In genomic region chr1:162562452-162562828, GRCh38 we compare ENCODE assay signal across 8 cellular contexts. TPM values are rescaled to one million over a fixed set of nuclear protein-coding genes. Genes with fewer than 3 reads are reported as not detected.
DNase-seq lines count a peak whose midpoint lies in the region; ATAC-seq and TF ChIP-seq lines count a peak whose summit lies in the region.

No MANE protein-coding gene starts in this region.

- no peaks in the 10 kb centered on the region for H3K27me3 ChIP-seq in cardiac muscle cell
- H3K27me3 ChIP-seq in PC-9 (ENCODE audit: insufficient read depth, low read depth) = no peaks in the 10 kb centered on the region
- no peaks in the 10 kb centered on the region for H3K27me3 ChIP-seq in dorsolateral prefrontal cortex

- peak overlapping the region; percentile 65 for H3K4me3 ChIP-seq in cardiac muscle cell
- peak overlapping the region; percentile 70 for H3K4me3 ChIP-seq in PC-9
- H3K4me3 ChIP-seq in dorsolateral prefrontal cortex = peak overlapping the region; percentile 52 to 100 (median 90)

- H2AFZ ChIP-seq in PC-9 = peak overlapping the region; percentile 88; the same call in 1 of the 2 replicates

- TF ChIP-seq CTCF in cardiac muscle cell (IDR thresholded peaks at IDR 0.05; ENCODE audit: low read depth, low read length) (no peak), PC-9 (conservative IDR thresholded peaks at IDR 0.05) (no peak), dorsolateral prefrontal cortex (IDR thresholded peaks at IDR 0.05 in 54 of 56, conservative IDR thresholded peaks at IDR 0.05 in 2 of 56; ENCODE audit: low read depth in 1 of 56, partially characterized antibody in 56 of 56) (no peak)

- 0 out of 2 replicates have a peak, but pooled peaks cover 10% of the 10 kb centered on the region for H4K20me1 ChIP-seq in PC-9 (ENCODE audit: insufficient read depth)

- H3K79me2 ChIP-seq in PC-9 (ENCODE audit: low read depth) = peaks cover 42% of the 10 kb centered on the region

- POLR2A ChIA-PET in PC-9 (lab: Charles Lee; ENCODE audit: unreplicated experiment) = interaction anchor here (0.7 kb wide), 1 partner anchor 213 kb away, joined by 3 read pairs; no protein-coding TSS in a partner anchor

- no peaks in the 10 kb centered on the region for H3K9me3 Mint-ChIP-seq in natural killer cell treated with Interleukin-12 subunit alpha and Interleukin-12 subunit beta and Interleukin-15 and Interleukin-18, amount 100 ng/mL, for 72 hours

- H3K9me3 ChIP-seq in cardiac muscle cell (ENCODE audit: low read depth) (no peaks in the 10 kb centered on the region), PC-9 (ENCODE audit: insufficient read depth, low read depth) (no peaks in the 10 kb centered on the region)

- no peaks in the 10 kb centered on the region for H3K27me3 Mint-ChIP-seq in natural killer cell treated with Interleukin-12 subunit alpha and Interleukin-12 subunit beta and Interleukin-15 and Interleukin-18, amount 100 ng/mL, for 72 hours

- intact Hi-C loops in Right ventricle myocardium inferior (cut with DNase I) (no loop called here), PC-9 (cut with micrococcal nuclease; ENCODE audit: unreplicated experiment) (loop anchor here (5.0 kb wide), 1 partner anchor 35 kb away; no protein-coding TSS in a partner anchor), dorsolateral prefrontal cortex (cut with DNase I) (loop anchor here in 1 of 2 donors (5.0 kb wide), 1 partner anchor 65 kb away; the partner anchor contains the start of gene UHMK1)

- H3K27ac ChIP-seq in cardiac muscle cell (no peak overlapping the region), PC-9 (peak overlapping the region; percentile 54; the same call in 1 of the 2 replicates), dorsolateral prefrontal cortex (peak overlapping the region in 35 of 59 donors; percentile 21 to 98 (median 94))

- H3K27ac Mint-ChIP-seq in natural killer cell treated with Interleukin-12 subunit alpha and Interleukin-12 subunit beta and Interleukin-15 and Interleukin-18, amount 100 ng/mL, for 72 hours = peak overlapping the region; percentile 63 to 88

- CTCF ChIA-PET in PC-9 (lab: Charles Lee) = no interaction called here

- H3K36me3 Mint-ChIP-seq in natural killer cell treated with Interleukin-12 subunit alpha and Interleukin-12 subunit beta and Interleukin-15 and Interleukin-18, amount 100 ng/mL, for 72 hours = peaks cover 11% of the 10 kb centered on the region

- H3K4me1 ChIP-seq in cardiac muscle cell (ENCODE audit: low read depth) = peaks cover 10% of the 10 kb centered on the region
- peaks cover 17% of the 10 kb centered on the region for H3K4me1 ChIP-seq in PC-9 (replicated peaks; ENCODE audit: insufficient read depth)

- H3K36me3 ChIP-seq in cardiac muscle cell (peaks cover 6% of the 10 kb centered on the region), PC-9 (ENCODE audit: low read depth) (0 out of 2 replicates have a peak, but pooled peaks cover 9% of the 10 kb centered on the region)

- H3K4me2 ChIP-seq in PC-9 = peak overlapping the region; percentile 91

- 0 out of 2 replicates have a peak, but pooled peaks cover 4% of the 10 kb centered on the region for H3K9me2 ChIP-seq in PC-9 (ENCODE audit: insufficient read depth)

- no peak for ATAC-seq in Right ventricle myocardium inferior
- ATAC-seq in natural killer cell treated with Interleukin-12 subunit alpha and Interleukin-12 subunit beta and Interleukin-15 and Interleukin-18, amount 100 ng/mL, for 72 hours = no peak
- ATAC-seq in HG03039 (IDR thresholded peaks at IDR 0.05; ENCODE audit: unreplicated experiment) = no peak

- H3F3A ChIP-seq in PC-9 (ENCODE audit: insufficient read depth, low read depth) = no peaks in the 10 kb centered on the region

- peaks cover 33 to 54% of the 10 kb centered on the region in 2 donors for H3K4me1 Mint-ChIP-seq in natural killer cell treated with Interleukin-12 subunit alpha and Interleukin-12 subunit beta and Interleukin-15 and Interleukin-18, amount 100 ng/mL, for 72 hours (ENCODE audit: low read depth in 2 of 2)

- TSS peak; percentile 50 for BruUV-seq in PC-9 (replicated peaks; lab: Mats Ljungman, UMichigan)

- DNase-seq in cardiac muscle cell (ENCODE audit: low read depth in 1 of 2, low spot score in 1 of 2) (peak in 1 of 2 donors; percentile 72), Right ventricle myocardium inferior (ENCODE audit: missing footprints) (no peak), PC-9 (peak in 1 of 2 experiments; percentile 44), dorsolateral prefrontal cortex (no peak), putamen (ENCODE audit: low spot score) (no peak), ecto neural progenitor cell (ENCODE audit: low spot score) (no peak)
- DNase-seq in natural killer cell treated with Interleukin-12 subunit alpha and Interleukin-12 subunit beta and Interleukin-15 and Interleukin-18, amount 100 ng/mL, for 72 hours (ENCODE audit: low spot score) = no peak

- peak overlapping the region; percentile 87 for H3K4me3 Mint-ChIP-seq in natural killer cell treated with Interleukin-12 subunit alpha and Interleukin-12 subunit beta and Interleukin-15 and Interleukin-18, amount 100 ng/mL, for 72 hours

RNA-seq across cellular contexts. Expression of gene UAP1, which starts 0.9 kb away (rescaled TPM):
- total RNA-seq in cardiac muscle cell = 25.7 and 28.9 TPM in 2 replicates
- 24.0 and 41.6 TPM in 2 replicates for polyA plus RNA-seq in cardiac muscle cell
- 28.9 TPM for total RNA-seq in Right ventricle myocardium inferior
- total RNA-seq in PC-9 (2021) = 33.1 and 39.8 TPM in 2 replicates
- 10 to 100 TPM; 15.1 to 51.8 (median 31.0) TPM for total RNA-seq in dorsolateral prefrontal cortex
- total RNA-seq in natural killer cell treated with Interleukin-12 subunit alpha and Interleukin-12 subunit beta and Interleukin-15 and Interleukin-18, amount 100 ng/mL, for 72 hours = 10 to 100 TPM; 24.3 to 40.8 TPM
